ENCODE assay signal across 15 cellular contexts in genomic region chr12:132602578-132603239, GRCh38. TPM values are rescaled to one million over a fixed set of nuclear protein-coding genes. Genes with fewer than 3 reads are reported as not detected.
DNase-seq lines count a peak whose midpoint lies in the region; ATAC-seq and TF ChIP-seq lines count a peak whose summit lies in the region.
"Had no signal": no experiment of that assay in that cellular context is flagged by ENCODE, and none has a peak within 500 bp of the region (broad histone marks: within the 10 kb centered on the region; RNA-seq: fewer than 3 reads in every experiment).

No MANE protein-coding gene starts in this region.

- no peaks in the 10 kb centered on the region for H3K9me3 ChIP-seq in psoas muscle
- H3K9me3 ChIP-seq: tibial nerve had no signal

- intact Hi-C loops in psoas muscle (cut with DNase I): no loop called here

- no peak overlapping the region for H3K4me3 ChIP-seq in brain microvascular endothelial cell (ENCODE audit: low read depth, low read length)
- H3K4me3 ChIP-seq in psoas muscle: peak overlapping the region; percentile 56

- H3K27ac ChIP-seq in brain microvascular endothelial cell (no peak overlapping the region), psoas muscle (peak overlapping the region; percentile 60)

- H3K27me3 ChIP-seq in brain microvascular endothelial cell (replicated peaks) (peaks cover 39% of the 10 kb centered on the region), psoas muscle (ENCODE audit: insufficient read depth in 3 of 3, low read length in 2 of 3) (peaks cover 0 to 74% (median 20%) of the 10 kb centered on the region in 3 donors)

- H3K4me1 ChIP-seq in psoas muscle: no peaks in the 10 kb centered on the region

- peak in 1 of 4 donors; percentile 12 for ATAC-seq in psoas muscle
- no peak for ATAC-seq in HG03520 (IDR thresholded peaks at IDR 0.05; ENCODE audit: unreplicated experiment)

- no peaks in the 10 kb centered on the region for H3K36me3 ChIP-seq in brain microvascular endothelial cell (replicated peaks)
- H3K36me3 ChIP-seq in psoas muscle (ENCODE audit: insufficient read depth in 1 of 2, low read depth in 1 of 2): no peaks in the 10 kb centered on the region
- H3K36me3 ChIP-seq: tibial nerve had no signal

- no peak for TF ChIP-seq CTCF in brain microvascular endothelial cell (IDR thresholded peaks at IDR 0.05; ENCODE audit: low read depth, low read length, missing control alignments)
- no peak for TF ChIP-seq CTCF in psoas muscle (IDR thresholded peaks at IDR 0.05)
- no peak for TF ChIP-seq CTCF in GM13976 (IDR thresholded peaks at IDR 0.05; ENCODE audit: borderline replicate concordance, control extremely low read depth, extremely low read depth, insufficient read depth, missing control alignments)

- DNase-seq in ELF-1 (ENCODE audit: low read depth, low spot score): peak; percentile 83
- peak; percentile 14 for DNase-seq in brain microvascular endothelial cell
- DNase-seq in iPS-NIHi11 (ENCODE audit: low spot score): peak; percentile 71
- peak in 1 of 2 donors; percentile 57 for DNase-seq in psoas muscle
- no peak for DNase-seq in ecto neural progenitor cell (ENCODE audit: low spot score)
- DNase-seq in activated naive CD4-positive, alpha-beta T cell treated with anti-CD3 and anti-CD28 coated beads, Interleukin-2, amount 50 U/mL, for 16 hours: no peak
- no peak for DNase-seq in GM13976 (ENCODE audit: low spot score)
- DNase-seq: activated CD4-positive, CD25-positive, alpha-beta regulatory T cell; amniotic stem cell; dorsolateral prefrontal cortex; stimulated activated CD4-positive, alpha-beta T cell treated with anti-CD3 and anti-CD28 coated beads, Interleukin-15, amount 100 ng/mL, for 24 hours had no signal

- in situ Hi-C loops in brain microvascular endothelial cell (cut with HindIII; ENCODE audit: low pct_ligation_motif_present, low sequenced_read_pairs) (no loop called here), GM13976 (cut with MboI; ENCODE audit: low sequenced_read_pairs, unreplicated experiment) (loop anchor here (25.0 kb wide), 1 partner anchor 190 kb away; no protein-coding TSS in a partner anchor)

- WGBS in psoas muscle, 3 donors: 39 to 41% (median 40%) methylated on average over 21 to 29 of the region's 29 CpGs

RNA-seq across cellular contexts. Expression of gene LRCOL1, which starts 7.7 kb away (rescaled TPM):
- total RNA-seq in psoas muscle: under 1 TPM in 1 of 4 donors, not detected in 3; 0.32 TPM
- under 1 TPM in 1 of 3 donors, not detected in 2; 0.13 TPM for polyA plus RNA-seq in psoas muscle
- total RNA-seq: frontal cortex, tibial nerve had no signal
- polyA plus RNA-seq: neural cell had no signal

RNA-seq across cellular contexts. Expression of gene P2RX2, which starts 15.9 kb away (rescaled TPM):
- not detected for total RNA-seq in psoas muscle
- polyA plus RNA-seq in psoas muscle: under 1 TPM in 1 of 3 donors, not detected in 2; 0.01 TPM
- total RNA-seq: frontal cortex, tibial nerve had no signal
- polyA plus RNA-seq: neural cell had no signal

Comparison
In these comparisons a context has a peak if more than half of its experiments do, and no peak if none do; other contexts are left out.
1. DNase-seq: peak in ELF-1 (single experiment), brain microvascular endothelial cell (single experiment) and iPS-NIHi11 (single experiment); none in ecto neural progenitor cell (single experiment), activated naive CD4-positive, alpha-beta T cell treated with anti-CD3 and anti-CD28 coated beads, Interleukin-2, amount 50 U/mL, for 16 hours (single experiment) and GM13976 (single experiment).